8 cellular contexts compared by ENCODE assay signal in the genomic region with DNA sequence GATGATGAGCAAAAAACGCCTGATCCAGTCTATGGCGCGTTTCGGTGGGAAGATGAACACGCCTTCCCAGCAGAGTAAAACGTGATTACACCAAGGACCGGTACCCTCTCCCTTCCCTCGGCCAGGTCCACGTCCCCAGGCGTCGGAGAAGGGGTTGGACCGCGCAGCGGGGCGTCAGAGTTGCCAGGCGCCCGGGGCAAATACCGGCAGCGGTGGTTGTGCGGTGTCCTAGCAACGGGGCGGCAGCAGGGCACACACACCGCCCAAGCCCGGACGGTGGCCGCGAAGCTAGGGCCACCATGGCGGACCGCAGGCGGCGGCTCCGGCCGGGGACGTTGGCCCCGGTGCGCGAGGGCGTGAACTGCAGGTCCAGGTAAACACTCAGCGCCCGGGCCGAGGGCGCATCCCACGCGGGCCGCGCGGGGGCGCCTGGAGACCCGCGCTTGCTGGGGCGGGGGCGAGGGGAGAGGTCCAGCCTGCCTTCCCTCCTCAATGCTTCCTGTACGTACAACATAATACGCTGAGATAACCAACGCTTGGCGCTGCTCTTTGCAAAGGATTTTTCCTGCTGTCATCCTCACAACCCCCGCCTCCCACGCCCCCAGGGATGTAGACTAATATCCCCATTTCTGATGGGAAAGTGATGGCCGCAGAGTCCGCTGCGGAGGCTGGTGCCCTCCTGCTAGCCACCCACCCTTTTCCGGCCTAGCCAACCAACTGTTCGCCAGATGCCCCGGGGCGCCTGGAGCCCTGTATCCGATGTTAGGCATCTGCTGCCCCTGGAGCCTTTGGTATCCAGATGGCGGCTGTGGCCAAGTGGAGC. TPM values are rescaled to one million over a fixed set of nuclear protein-coding genes. Genes with fewer than 3 reads are reported as not detected.
A peak's percentile ranks its signal among the peaks of the same experiment; 100 is the strongest.
DNase-seq lines count a peak whose midpoint lies in the region; ATAC-seq and TF ChIP-seq lines count a peak whose summit lies in the region.

A gene with protein sequence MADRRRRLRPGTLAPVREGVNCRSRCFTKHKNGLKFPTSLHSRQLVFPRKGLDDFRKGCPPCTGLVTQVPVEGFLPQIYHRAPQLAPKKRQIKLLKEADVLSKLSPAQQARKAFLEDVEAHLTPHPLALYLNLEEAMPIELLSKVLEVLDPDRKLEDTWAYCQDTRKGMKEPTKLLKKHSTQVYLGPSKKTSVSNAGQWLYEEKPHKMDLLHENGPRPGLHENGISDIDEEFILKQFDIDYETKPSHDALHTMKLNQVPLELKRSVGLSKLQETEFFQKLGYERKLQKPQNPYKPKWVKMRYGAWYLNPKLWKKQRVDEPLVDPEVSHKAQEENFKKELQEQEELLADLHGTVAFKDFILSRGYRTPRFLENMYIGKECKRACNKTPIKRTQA (plus strand): TSS at position 274 of the 823 bp plus-strand sequence. CDS start 26 bp downstream, at position 300.

- intact Hi-C loops in MCF 10A (cut with micrococcal nuclease): loop anchor here (1.0 to 10.0 kb wide), 4 partner anchors 37 to 123 kb away; partner anchors contain the start of gene STBD1

- POLR2A ChIA-PET in GM10248 (lab: Yijun Ruan, JAX): no interaction called here
- POLR2A ChIA-PET in MCF 10A (lab: Yijun Ruan, JAX): interaction anchor here (0.8 to 2.0 kb wide), 11 partner anchors 16 to 55 kb away, joined by 3 to 9 read pairs (median 3); partner anchors contain the start of gene SCARB2

- no peaks in the 10 kb centered on the region for H3K36me3 Mint-ChIP-seq in T-helper 1 cell treated with Interleukin-12 subunit alpha and Interleukin-12 subunit beta and Interleukin-4 antibody, amounts not matched to agents 30 μg/mL and 1 μg/mL, for 36 hours (ENCODE audit: low read depth)
- H3K36me3 Mint-ChIP-seq in MCF 10A (ENCODE audit: insufficient read depth, unreplicated experiment): no peaks in the 10 kb centered on the region

- no peak for TF ChIP-seq POLR2A in NB4 (IDR thresholded peaks at IDR 0.05; ENCODE audit: extremely low read depth, insufficient read length)

- peak within 1 kb of the TSS; percentile 75 for H3K4me3 Mint-ChIP-seq in T-helper 1 cell treated with Interleukin-12 subunit alpha and Interleukin-12 subunit beta and Interleukin-4 antibody, amounts not matched to agents 30 μg/mL and 1 μg/mL, for 36 hours
- H3K4me3 Mint-ChIP-seq in MCF 10A (ENCODE audit: unreplicated experiment): peak within 1 kb of the TSS; percentile 70

- TF ChIP-seq CTCF in GM10248 (IDR thresholded peaks at IDR 0.05; ENCODE audit: control extremely low read depth, extremely low read depth, low read depth, missing control alignments): peak; percentile 30
- TF ChIP-seq CTCF in NB4 (IDR thresholded peaks at IDR 0.05; ENCODE audit: low read depth, low read length): peak; percentile 41
- TF ChIP-seq CTCF in MCF 10A (IDR thresholded peaks at IDR 0.05; ENCODE audit: unreplicated experiment): peak; percentile 47

- DNase-seq in GM10248 (ENCODE audit: extremely low spot score): peak; percentile 31
- DNase-seq in NB4 (ENCODE audit: low read depth): peak; percentile 40
- DNase-seq in MCF 10A (ENCODE audit: unreplicated experiment): peak; percentile 45
- peak; percentile 96 for DNase-seq in retina

- H3K27me3 Mint-ChIP-seq in T-helper 1 cell treated with Interleukin-12 subunit alpha and Interleukin-12 subunit beta and Interleukin-4 antibody, amounts not matched to agents 30 μg/mL and 1 μg/mL, for 36 hours (ENCODE audit: low read depth): peaks cover 74% of the 10 kb centered on the region
- H3K27me3 Mint-ChIP-seq in MCF 10A (ENCODE audit: insufficient read depth, unreplicated experiment): peaks cover 47% of the 10 kb centered on the region

- BruUV-seq in MCF 10A (replicated peaks; lab: Mats Ljungman, UMichigan): no TSS peak

- H3K4me3 ChIP-seq in NB4 (ENCODE audit: low read depth, low read length) (no peak within 1 kb of the TSS), iPS-18a (ENCODE audit: low read length) (peak within 1 kb of the TSS; percentile 68)

- ATAC-seq in HG03135 (IDR thresholded peaks at IDR 0.05; ENCODE audit: unreplicated experiment): no peak
- no peak for ATAC-seq in HG03342 (IDR thresholded peaks at IDR 0.05; ENCODE audit: unreplicated experiment)

- H3K27ac Mint-ChIP-seq in T-helper 1 cell treated with Interleukin-12 subunit alpha and Interleukin-12 subunit beta and Interleukin-4 antibody, amounts not matched to agents 30 μg/mL and 1 μg/mL, for 36 hours: no peak within 1 kb of the TSS
- peak within 1 kb of the TSS; percentile 7 for H3K27ac Mint-ChIP-seq in MCF 10A (ENCODE audit: low read depth, unreplicated experiment)

- peaks cover 32% of the 10 kb centered on the region for H3K27me3 ChIP-seq in iPS-18a (ENCODE audit: control insufficient read depth, insufficient read depth, low read length)

- CTCF ChIA-PET in GM10248 (lab: Yijun Ruan, JAX) (interaction anchor here (1.0 to 1.2 kb wide), 3 partner anchors 9 to 27 kb away, joined by 3 read pairs; no protein-coding TSS in a partner anchor), MCF 10A (lab: Yijun Ruan, JAX) (interaction anchor here (0.5 to 4.2 kb wide), 9 partner anchors 11 to 237 kb away, joined by 3 to 28 read pairs (median 3); no protein-coding TSS in a partner anchor)

- peak within 1 kb of the TSS; percentile 56 for H3K9ac ChIP-seq in iPS-18a (ENCODE audit: low read length)

- H3K4me1 ChIP-seq in iPS-18a (ENCODE audit: control insufficient read depth, low read depth, low read length): peaks cover 9% of the 10 kb centered on the region

- no peaks in the 10 kb centered on the region for H3K9me3 ChIP-seq in iPS-18a (ENCODE audit: control insufficient read depth, low read depth, low read length)

- no peak within 1 kb of the TSS for H3K27ac ChIP-seq in iPS-18a (ENCODE audit: low read length)

- H3K9me3 Mint-ChIP-seq in T-helper 1 cell treated with Interleukin-12 subunit alpha and Interleukin-12 subunit beta and Interleukin-4 antibody, amounts not matched to agents 30 μg/mL and 1 μg/mL, for 36 hours: no peaks in the 10 kb centered on the region
- no peaks in the 10 kb centered on the region for H3K9me3 Mint-ChIP-seq in MCF 10A (ENCODE audit: unreplicated experiment)

- no peaks in the 10 kb centered on the region for H3K36me3 ChIP-seq in iPS-18a (ENCODE audit: control insufficient read depth, low read depth, low read length)

- H3K4me1 Mint-ChIP-seq in T-helper 1 cell treated with Interleukin-12 subunit alpha and Interleukin-12 subunit beta and Interleukin-4 antibody, amounts not matched to agents 30 μg/mL and 1 μg/mL, for 36 hours (ENCODE audit: low read depth): peaks cover 4% of the 10 kb centered on the region
- no peaks in the 10 kb centered on the region for H3K4me1 Mint-ChIP-seq in MCF 10A (ENCODE audit: insufficient read depth, unreplicated experiment)

RNA-seq across cellular contexts. Expression of the gene that starts here (rescaled TPM):
- 1.0 TPM in 2 replicates for total RNA-seq in MCF 10A (2022)

Comparison
In these comparisons a context has a peak if more than half of its experiments do, and no peak if none do; other contexts are left out.
1. DNase-seq: peak in every context shown above with its lines; median percentile 96 in retina; 45 in MCF 10A; 40 in NB4; 31 in GM10248.